24 cellular contexts compared by ENCODE assay signal in the genomic region with DNA sequence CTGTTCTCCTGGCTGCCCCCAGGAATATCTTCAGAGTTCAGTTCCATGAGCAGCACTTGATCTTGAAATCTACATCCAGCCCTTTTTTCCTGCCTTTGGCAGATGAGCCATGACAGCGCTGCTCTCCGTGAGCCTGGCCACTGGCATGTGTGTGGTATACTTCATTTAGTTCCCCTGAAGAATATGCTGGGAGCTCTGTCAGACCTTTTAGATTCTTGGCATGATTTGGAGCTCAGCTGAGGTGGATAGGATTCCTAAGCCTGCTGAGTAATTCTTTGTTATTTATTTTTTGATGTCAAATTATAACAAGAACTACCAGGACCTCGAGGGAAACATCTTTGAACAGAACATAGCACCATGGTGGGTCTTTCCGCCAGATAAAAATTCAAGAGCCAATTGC.
"Had no signal": no experiment of that assay in that cellular context is flagged by ENCODE, and none has a peak within 500 bp of the region (broad histone marks: within the 10 kb centered on the region; RNA-seq: fewer than 3 reads in every experiment).

No MANE protein-coding gene starts in this region.

- ATAC-seq: activated CD4-positive, CD25-positive, alpha-beta regulatory T cell treated with anti-CD3 and anti-CD28 coated beads, Interleukin-2, amount 50 U/mL, for 24 hours; activated CD8-positive, alpha-beta memory T cell treated with anti-CD3 and anti-CD28 coated beads, Interleukin-2, amount 10 ng/mL, durations not matched to agents 7 days and 5 days; Panc1; Right ventricle myocardium inferior had no signal

- DNase-seq: activated CD4-positive, alpha-beta T cell treated with anti-CD3 and anti-CD28 coated beads for 4 hours; activated CD8-positive, alpha-beta memory T cell treated with anti-CD3 and anti-CD28 coated beads, Interleukin-2, amount 10 ng/mL, durations not matched to agents 7 days and 5 days; activated effector memory CD4-positive, alpha-beta T cell treated with Interleukin-2 at 50 U/mL for 16 hours; activated naive CD4-positive, alpha-beta T cell; activated T-cell treated with anti-CD3 and anti-CD28 coated beads, Interleukin-2, amount 50 U/mL, for 24 hours; aorta; caudate nucleus; MM.1S; NCI-H1105; NCI-H1436 treated with DMSO at 0.1 percent for 48 hours; NCI-H187; NCI-H2171; NCI-H2227 treated with DMSO at 0.1 percent for 48 hours; NCI-H510A; NCI-H526 treated with DMSO at 0.1 percent for 48 hours; NCI-H82; RPMI8226; SK-N-SH; T-helper 1 cell had no signal

- H3K9me2 ChIP-seq: SK-N-SH had no signal

- H3K27ac ChIP-seq: coronary artery, KMS-11 had no signal

- H3K4me2 ChIP-seq: KMS-11, SK-N-SH had no signal

- H3K4me3 ChIP-seq: coronary artery had no signal

- H3K9ac ChIP-seq: KMS-11, SK-N-SH had no signal

- H3K9me3 ChIP-seq: SK-N-SH had no signal
